Comparison of ENCODE assay signal across 8 cellular contexts in genomic region chr11:64299847-64300648, GRCh38. TPM values are rescaled to one million over a fixed set of nuclear protein-coding genes. Genes with fewer than 3 reads are reported as not detected.
DNase-seq lines count a peak whose midpoint lies in the region; ATAC-seq, FAIRE-seq and TF ChIP-seq lines count a peak whose summit lies in the region.

CATSPERZ (plus strand) TSS chr11:64300358; CDS start chr11:64300411, 53 bp downstream.

- H3K4me1 ChIP-seq in BE2C (no peaks in the 10 kb centered on the region), MM.1S (ENCODE audit: low read length) (peaks cover 16% of the 10 kb centered on the region)

- H3K4me2 ChIP-seq in MM.1S (ENCODE audit: low read depth, low read length): peak within 1 kb of the TSS; percentile 87

- peak within 1 kb of the TSS; percentile 69 for H3K4me3 Mint-ChIP-seq in nephron progenitor cell

- H3K27me3 ChIP-seq in BE2C: peaks cover 41% of the 10 kb centered on the region
- peaks cover 63% of the 10 kb centered on the region for H3K27me3 ChIP-seq in MM.1S (replicated peaks; ENCODE audit: insufficient read depth, low read length)

- no peaks in the 10 kb centered on the region for H4K20me1 ChIP-seq in MM.1S (ENCODE audit: insufficient read depth, low read length)

- H3K9me3 ChIP-seq in BE2C (no peaks in the 10 kb centered on the region), MM.1S (replicated peaks; ENCODE audit: insufficient read depth, low read length) (no peaks in the 10 kb centered on the region)

- no peaks in the 10 kb centered on the region for H3K9me2 ChIP-seq in MM.1S (replicated peaks; ENCODE audit: insufficient read depth, low read length)

- no peak within 1 kb of the TSS for H3K27ac Mint-ChIP-seq in nephron progenitor cell

- H3K36me3 ChIP-seq in BE2C: no peaks in the 10 kb centered on the region
- H3K36me3 ChIP-seq in MM.1S (replicated peaks; ENCODE audit: insufficient read depth, low read length): no peaks in the 10 kb centered on the region

- H3K9ac ChIP-seq in MM.1S (ENCODE audit: low read length): no peak within 1 kb of the TSS

- no peaks in the 10 kb centered on the region for H3K79me2 ChIP-seq in MM.1S (ENCODE audit: low read length)

- ATAC-seq in HG02870 (IDR thresholded peaks at IDR 0.05; ENCODE audit: unreplicated experiment): no peak

- FAIRE-seq in HTR-8/SVneo (lab: Jason Lieb, UNC): no peak

- peak within 1 kb of the TSS; percentile 34 for H3K4me3 ChIP-seq in BE2C (ENCODE audit: low read depth, low read length)
- H3K4me3 ChIP-seq in MM.1S (ENCODE audit: low read length): peak within 1 kb of the TSS; percentile 42

- peaks cover 92% of the 10 kb centered on the region for H3K27me3 Mint-ChIP-seq in nephron progenitor cell (ENCODE audit: low read depth, poor library complexity)

- DNase-seq in BE2C (no peak), MM.1S (peak; percentile 1), nephron progenitor cell (peak; percentile 43), HTR-8/SVneo (ENCODE audit: insufficient read length, low spot score) (no peak), hippocampal formation (lab: John Stamatoyannopoulos, UW) (no peak), NCI-H524 (lab: John Stamatoyannopoulos, UW) (no peak)
- peak; percentile 26 for DNase-seq in effector CD8-positive, alpha-beta T cell (lab: John Stamatoyannopoulos, UW)

- peaks cover 18% of the 10 kb centered on the region for H3F3A ChIP-seq in MM.1S (ENCODE audit: insufficient read depth, low read length)

- H2AFZ ChIP-seq in MM.1S (ENCODE audit: low read length): peak within 1 kb of the TSS; percentile 23

- peaks cover 17% of the 10 kb centered on the region for H3K4me1 Mint-ChIP-seq in nephron progenitor cell

- H3K27ac ChIP-seq in MM.1S (ENCODE audit: low read length): no peak within 1 kb of the TSS

- TF ChIP-seq CTCF in BE2C (IDR thresholded peaks at IDR 0.05; ENCODE audit: low read depth, low read length): no peak
- no peak for TF ChIP-seq CTCF in MM.1S (IDR thresholded peaks at IDR 0.05; ENCODE audit: low read length)
- TF ChIP-seq CTCF in nephron progenitor cell (IDR thresholded peaks at IDR 0.05): no peak

- no peaks in the 10 kb centered on the region for H3K36me3 Mint-ChIP-seq in nephron progenitor cell (ENCODE audit: low read depth)

- H3K9me3 Mint-ChIP-seq in nephron progenitor cell: no peaks in the 10 kb centered on the region

RNA-seq across cellular contexts. Expression of gene CATSPERZ, which starts in this region (rescaled TPM):
- polyA plus RNA-seq in BE2C (2012; ENCODE audit: insufficient read depth, insufficient read length, low read depth): not detected

Comparison
In these comparisons a context has a peak if more than half of its experiments do, and no peak if none do; other contexts are left out.
1. DNase-seq: peak in MM.1S (single experiment), effector CD8-positive, alpha-beta T cell (single experiment) and nephron progenitor cell (single experiment); none in BE2C (single experiment), HTR-8/SVneo (single experiment), hippocampal formation (0 of 2) and NCI-H524 (0 of 2).